In genomic region chr10:95295031-95295755, GRCh38 we compare ENCODE assay signal across 8 cellular contexts. TPM values are rescaled to one million over a fixed set of nuclear protein-coding genes. Genes with fewer than 3 reads are reported as not detected.
A peak's percentile ranks its signal among the peaks of the same experiment; 100 is the strongest.
DNase-seq lines count a peak whose midpoint lies in the region; ATAC-seq and TF ChIP-seq lines count a peak whose summit lies in the region.

No MANE protein-coding gene starts in this region.

- H3K23ac ChIP-seq in mesendoderm (ENCODE audit: low read length), result no peak overlapping the region

- H3K79me1 ChIP-seq in mesendoderm (ENCODE audit: low read length), result no peaks in the 10 kb centered on the region

- H3K9ac ChIP-seq in mesendoderm (ENCODE audit: low read length), result peak overlapping the region; percentile 31

- H3K4me3 ChIP-seq in GM06990 (replicated peaks; ENCODE audit: low read depth, low read length) (peak overlapping the region; percentile 23), choroid plexus epithelial cell (ENCODE audit: low read depth, low read length) (peak overlapping the region; percentile 56), mesendoderm (ENCODE audit: low read length) (no peak overlapping the region), thoracic aorta (peak overlapping the region; percentile 73)

- peak overlapping the region; percentile 60 for H3K4ac ChIP-seq in mesendoderm (ENCODE audit: low read depth, low read length)

- H3K79me2 ChIP-seq in mesendoderm (ENCODE audit: control insufficient read depth, insufficient read depth, low read length), result no peaks in the 10 kb centered on the region

- no peak overlapping the region for H2AK5ac ChIP-seq in mesendoderm (ENCODE audit: low read length)

- TF ChIP-seq CTCF in GM06990 (IDR thresholded peaks at IDR 0.05; ENCODE audit: insufficient read depth, low read length, poor library complexity, severe bottlenecking) (no peak), choroid plexus epithelial cell (conservative IDR thresholded peaks at IDR 0.05; ENCODE audit: low read depth, low read length) (no peak), thoracic aorta (IDR thresholded peaks at IDR 0.05) (no peak)

- H3K18ac ChIP-seq in mesendoderm (ENCODE audit: low read length), result peak overlapping the region; percentile 56

- H4K8ac ChIP-seq in mesendoderm (ENCODE audit: low read depth, low read length), result peak overlapping the region; percentile 87

- H2BK15ac ChIP-seq in mesendoderm (replicated peaks; ENCODE audit: low read depth), result no peak overlapping the region

- H4K5ac ChIP-seq in mesendoderm (ENCODE audit: low read length), result no peak overlapping the region

- no peaks in the 10 kb centered on the region for H3K36me3 ChIP-seq in GM06990 (ENCODE audit: control insufficient read depth, insufficient read depth, low read length)
- H3K36me3 ChIP-seq in mesendoderm (ENCODE audit: control insufficient read depth, insufficient read depth, low read length), result no peaks in the 10 kb centered on the region
- H3K36me3 ChIP-seq in thoracic aorta, result no peaks in the 10 kb centered on the region

- H3K4me1 ChIP-seq in mesendoderm (ENCODE audit: control insufficient read depth, low read depth, low read length) (peaks cover 6% of the 10 kb centered on the region), thoracic aorta (ENCODE audit: control insufficient read depth in 1 of 2, low read depth in 2 of 2) (peaks cover 0 to 13% of the 10 kb centered on the region in 2 donors)

- no peaks in the 10 kb centered on the region for H3K9me3 ChIP-seq in thoracic aorta

- no peaks in the 10 kb centered on the region for H3K27me3 ChIP-seq in GM06990 (replicated peaks; ENCODE audit: control insufficient read depth, insufficient read depth, low read length)
- H3K27me3 ChIP-seq in mesendoderm (ENCODE audit: insufficient read depth, low read length, poor library complexity), result no peaks in the 10 kb centered on the region
- H3K27me3 ChIP-seq in thoracic aorta (replicated peaks; ENCODE audit: insufficient read depth), result no peaks in the 10 kb centered on the region

- peak overlapping the region; percentile 22 for H2BK5ac ChIP-seq in mesendoderm (ENCODE audit: low read length)

- peak overlapping the region; percentile 63 for H3K56ac ChIP-seq in mesendoderm (ENCODE audit: low read length)

- H2BK120ac ChIP-seq in mesendoderm (ENCODE audit: low read depth, low read length), result no peak overlapping the region

- no peak overlapping the region for H3K4me2 ChIP-seq in mesendoderm (ENCODE audit: low read length)

- DNase-seq in GM06990 (ENCODE audit: extremely low read depth, insufficient read length), result peak; percentile 98
- DNase-seq in HPDE6-E6E7 (ENCODE audit: extremely low spot score), result peak; percentile 69
- DNase-seq in SHP77 treated with DMSO at 0.1 percent for 48 hours (lab: John Stamatoyannopoulos, UW), result peak; percentile 52
- DNase-seq in choroid plexus epithelial cell (ENCODE audit: low read depth), result peak; percentile 75
- DNase-seq in mesendoderm, result peak; percentile 65
- no peak for DNase-seq in thoracic aorta (ENCODE audit: low spot score)
- no peak for DNase-seq in T-helper 9 cell

- peak; percentile 72 for ATAC-seq in GM21390 (IDR thresholded peaks at IDR 0.05; ENCODE audit: unreplicated experiment)
- ATAC-seq in thoracic aorta (ENCODE audit: insufficient number of reproducible peaks, low FRiP score, low read depth), result no peak

- H3K27ac ChIP-seq in mesendoderm (ENCODE audit: low read depth, low read length) (no peak overlapping the region), thoracic aorta (peak overlapping the region; percentile 36 to 44)

- no CpG with 5 or more reads among the region's 39 CpGs for WGBS in mesendoderm (ENCODE audit: extremely low coverage, insufficient coverage, low lambda C conversion rate)

RNA-seq across cellular contexts. Expression of gene PDLIM1, which starts 4.4 kb away (rescaled TPM):
- polyA plus RNA-seq in mesendoderm (2013, experiment 1 of 2), result 212 TPM
- 220 TPM for polyA plus RNA-seq in mesendoderm (2013, experiment 2 of 2)
- 100 to 1,000 TPM; 109 to 140 TPM for total RNA-seq in thoracic aorta

Comparison
In these comparisons a context has a peak if more than half of its experiments do, and no peak if none do; other contexts are left out.
1. DNase-seq: peak in GM06990 (single experiment), HPDE6-E6E7 (single experiment), SHP77 treated with DMSO at 0.1 percent for 48 hours (single experiment), choroid plexus epithelial cell (single experiment) and mesendoderm (single experiment); none in thoracic aorta (single experiment) and T-helper 9 cell (single experiment).